3 cellular contexts compared by ENCODE assay signal in the genomic region with DNA sequence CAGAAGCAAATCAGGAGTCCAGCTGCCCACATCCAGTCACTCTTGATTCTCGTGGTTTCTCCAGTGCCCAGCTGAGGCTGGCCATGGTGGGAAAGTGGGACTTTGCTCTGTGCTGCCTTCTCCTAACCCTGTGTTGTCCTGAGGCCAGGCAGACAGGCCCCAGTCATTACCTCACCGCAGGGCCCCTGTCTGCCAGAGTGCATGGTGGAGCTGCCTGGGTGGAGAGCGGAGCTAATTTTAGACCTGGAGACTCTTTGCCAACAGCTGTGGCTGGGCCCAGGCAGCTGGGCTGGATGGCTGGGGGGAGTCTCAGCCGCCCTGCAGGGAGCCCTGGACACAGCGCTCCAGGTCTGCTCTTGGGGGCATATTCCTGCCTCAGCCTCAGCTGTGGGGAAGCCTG.
TF ChIP-seq lines count a peak whose summit lies in the region.

No MANE protein-coding gene starts in this region.

TF ChIP-seq in SK-N-SH treated with all-trans-retinoic acid at 6 μM for 48 hours, 23 proteins besides CTCF, POLR2A, EP300 and RAD21 (continues in another document):
- TF ChIP-seq PATZ1 (CRISPR knock-in tag; IDR thresholded peaks at IDR 0.05; ENCODE audit: borderline replicate concordance) (no peak), ISL1 (CRISPR knock-in tag; IDR thresholded peaks at IDR 0.05) (no peak), CSDC2 (CRISPR knock-in tag; IDR thresholded peaks at IDR 0.05) (no peak), ZC3H10 (CRISPR knock-in tag; IDR thresholded peaks at IDR 0.05) (no peak), RARB (CRISPR knock-in tag; IDR thresholded peaks at IDR 0.05) (no peak), ZNF70 (CRISPR knock-in tag; IDR thresholded peaks at IDR 0.05) (no peak), ZNF565 (CRISPR knock-in tag; conservative IDR thresholded peaks at IDR 0.05; ENCODE audit: low read depth) (no peak), ZFP30 (CRISPR knock-in tag; IDR thresholded peaks at IDR 0.05) (no peak), TCF4 (CRISPR knock-in tag; IDR thresholded peaks at IDR 0.05; ENCODE audit: borderline replicate concordance) (no peak), SNAI2 (CRISPR knock-in tag; IDR thresholded peaks at IDR 0.05) (no peak), GLIS3 (CRISPR knock-in tag; IDR thresholded peaks at IDR 0.05) (no peak)
- TF ChIP-seq, protein P1, sequence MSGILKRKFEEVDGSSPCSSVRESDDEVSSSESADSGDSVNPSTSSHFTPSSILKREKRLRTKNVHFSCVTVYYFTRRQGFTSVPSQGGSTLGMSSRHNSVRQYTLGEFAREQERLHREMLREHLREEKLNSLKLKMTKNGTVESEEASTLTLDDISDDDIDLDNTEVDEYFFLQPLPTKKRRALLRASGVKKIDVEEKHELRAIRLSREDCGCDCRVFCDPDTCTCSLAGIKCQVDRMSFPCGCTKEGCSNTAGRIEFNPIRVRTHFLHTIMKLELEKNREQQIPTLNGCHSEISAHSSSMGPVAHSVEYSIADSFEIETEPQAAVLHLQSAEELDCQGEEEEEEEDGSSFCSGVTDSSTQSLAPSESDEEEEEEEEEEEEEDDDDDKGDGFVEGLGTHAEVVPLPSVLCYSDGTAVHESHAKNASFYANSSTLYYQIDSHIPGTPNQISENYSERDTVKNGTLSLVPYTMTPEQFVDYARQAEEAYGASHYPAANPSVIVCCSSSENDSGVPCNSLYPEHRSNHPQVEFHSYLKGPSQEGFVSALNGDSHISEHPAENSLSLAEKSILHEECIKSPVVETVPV (CRISPR knock-in tag; IDR thresholded peaks at IDR 0.05), result no peak
- TF ChIP-seq, protein P2, sequence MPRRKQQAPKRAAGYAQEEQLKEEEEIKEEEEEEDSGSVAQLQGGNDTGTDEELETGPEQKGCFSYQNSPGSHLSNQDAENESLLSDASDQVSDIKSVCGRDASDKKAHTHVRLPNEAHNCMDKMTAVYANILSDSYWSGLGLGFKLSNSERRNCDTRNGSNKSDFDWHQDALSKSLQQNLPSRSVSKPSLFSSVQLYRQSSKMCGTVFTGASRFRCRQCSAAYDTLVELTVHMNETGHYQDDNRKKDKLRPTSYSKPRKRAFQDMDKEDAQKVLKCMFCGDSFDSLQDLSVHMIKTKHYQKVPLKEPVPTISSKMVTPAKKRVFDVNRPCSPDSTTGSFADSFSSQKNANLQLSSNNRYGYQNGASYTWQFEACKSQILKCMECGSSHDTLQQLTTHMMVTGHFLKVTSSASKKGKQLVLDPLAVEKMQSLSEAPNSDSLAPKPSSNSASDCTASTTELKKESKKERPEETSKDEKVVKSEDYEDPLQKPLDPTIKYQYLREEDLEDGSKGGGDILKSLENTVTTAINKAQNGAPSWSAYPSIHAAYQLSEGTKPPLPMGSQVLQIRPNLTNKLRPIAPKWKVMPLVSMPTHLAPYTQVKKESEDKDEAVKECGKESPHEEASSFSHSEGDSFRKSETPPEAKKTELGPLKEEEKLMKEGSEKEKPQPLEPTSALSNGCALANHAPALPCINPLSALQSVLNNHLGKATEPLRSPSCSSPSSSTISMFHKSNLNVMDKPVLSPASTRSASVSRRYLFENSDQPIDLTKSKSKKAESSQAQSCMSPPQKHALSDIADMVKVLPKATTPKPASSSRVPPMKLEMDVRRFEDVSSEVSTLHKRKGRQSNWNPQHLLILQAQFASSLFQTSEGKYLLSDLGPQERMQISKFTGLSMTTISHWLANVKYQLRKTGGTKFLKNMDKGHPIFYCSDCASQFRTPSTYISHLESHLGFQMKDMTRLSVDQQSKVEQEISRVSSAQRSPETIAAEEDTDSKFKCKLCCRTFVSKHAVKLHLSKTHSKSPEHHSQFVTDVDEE (CRISPR knock-in tag; IDR thresholded peaks at IDR 0.05), result no peak

TF ChIP-seq in SK-N-SH, 30 proteins besides CTCF, POLR2A, EP300 and RAD21:
- TF ChIP-seq ELF1 (IDR thresholded peaks at IDR 0.05), result no peak

TF ChIP-seq in HepG2, 621 proteins besides CTCF, POLR2A, EP300 and RAD21:
- TF ChIP-seq SRSF4 (IDR thresholded peaks at IDR 0.05; ENCODE audit: low read depth, low read length, poor library complexity, severe bottlenecking), result no peak
- no peak for TF ChIP-seq ZNF776 (CRISPR knock-in tag; IDR thresholded peaks at IDR 0.05)
- TF ChIP-seq ZNF343 (CRISPR knock-in tag; IDR thresholded peaks at IDR 0.05), result no peak
- TF ChIP-seq TBP (CRISPR knock-in tag; IDR thresholded peaks at IDR 0.05), result no peak
- no peak for TF ChIP-seq PAWR (CRISPR knock-in tag; IDR thresholded peaks at IDR 0.05; ENCODE audit: borderline replicate concordance)
- TF ChIP-seq, protein P3, sequence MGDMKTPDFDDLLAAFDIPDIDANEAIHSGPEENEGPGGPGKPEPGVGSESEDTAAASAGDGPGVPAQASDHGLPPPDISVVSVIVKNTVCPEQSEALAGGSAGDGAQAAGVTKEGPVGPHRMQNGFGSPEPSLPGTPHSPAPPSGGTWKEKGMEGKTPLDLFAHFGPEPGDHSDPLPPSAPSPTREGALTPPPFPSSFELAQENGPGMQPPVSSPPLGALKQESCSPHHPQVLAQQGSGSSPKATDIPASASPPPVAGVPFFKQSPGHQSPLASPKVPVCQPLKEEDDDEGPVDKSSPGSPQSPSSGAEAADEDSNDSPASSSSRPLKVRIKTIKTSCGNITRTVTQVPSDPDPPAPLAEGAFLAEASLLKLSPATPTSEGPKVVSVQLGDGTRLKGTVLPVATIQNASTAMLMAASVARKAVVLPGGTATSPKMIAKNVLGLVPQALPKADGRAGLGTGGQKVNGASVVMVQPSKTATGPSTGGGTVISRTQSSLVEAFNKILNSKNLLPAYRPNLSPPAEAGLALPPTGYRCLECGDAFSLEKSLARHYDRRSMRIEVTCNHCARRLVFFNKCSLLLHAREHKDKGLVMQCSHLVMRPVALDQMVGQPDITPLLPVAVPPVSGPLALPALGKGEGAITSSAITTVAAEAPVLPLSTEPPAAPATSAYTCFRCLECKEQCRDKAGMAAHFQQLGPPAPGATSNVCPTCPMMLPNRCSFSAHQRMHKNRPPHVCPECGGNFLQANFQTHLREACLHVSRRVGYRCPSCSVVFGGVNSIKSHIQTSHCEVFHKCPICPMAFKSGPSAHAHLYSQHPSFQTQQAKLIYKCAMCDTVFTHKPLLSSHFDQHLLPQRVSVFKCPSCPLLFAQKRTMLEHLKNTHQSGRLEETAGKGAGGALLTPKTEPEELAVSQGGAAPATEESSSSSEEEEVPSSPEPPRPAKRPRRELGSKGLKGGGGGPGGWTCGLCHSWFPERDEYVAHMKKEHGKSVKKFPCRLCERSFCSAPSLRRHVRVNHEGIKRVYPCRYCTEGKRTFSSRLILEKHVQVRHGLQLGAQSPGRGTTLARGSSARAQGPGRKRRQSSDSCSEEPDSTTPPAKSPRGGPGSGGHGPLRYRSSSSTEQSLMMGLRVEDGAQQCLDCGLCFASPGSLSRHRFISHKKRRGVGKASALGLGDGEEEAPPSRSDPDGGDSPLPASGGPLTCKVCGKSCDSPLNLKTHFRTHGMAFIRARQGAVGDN (CRISPR knock-in tag; IDR thresholded peaks at IDR 0.05), result peak; percentile 22; the same call in 1 of the 2 replicates
- no peak for TF ChIP-seq ZSCAN5A (CRISPR knock-in tag; IDR thresholded peaks at IDR 0.05; ENCODE audit: borderline replicate concordance)
- TF ChIP-seq KDM3A (CRISPR knock-in tag; IDR thresholded peaks at IDR 0.05; ENCODE audit: low read depth), result no peak
- TF ChIP-seq NFRKB (IDR thresholded peaks at IDR 0.05), result no peak
- no peak for TF ChIP-seq ZBTB4 (CRISPR knock-in tag; IDR thresholded peaks at IDR 0.05; ENCODE audit: borderline replicate concordance)
- TF ChIP-seq AKAP8 (CRISPR knock-in tag; IDR thresholded peaks at IDR 0.05), result no peak
- TF ChIP-seq, protein P4, sequence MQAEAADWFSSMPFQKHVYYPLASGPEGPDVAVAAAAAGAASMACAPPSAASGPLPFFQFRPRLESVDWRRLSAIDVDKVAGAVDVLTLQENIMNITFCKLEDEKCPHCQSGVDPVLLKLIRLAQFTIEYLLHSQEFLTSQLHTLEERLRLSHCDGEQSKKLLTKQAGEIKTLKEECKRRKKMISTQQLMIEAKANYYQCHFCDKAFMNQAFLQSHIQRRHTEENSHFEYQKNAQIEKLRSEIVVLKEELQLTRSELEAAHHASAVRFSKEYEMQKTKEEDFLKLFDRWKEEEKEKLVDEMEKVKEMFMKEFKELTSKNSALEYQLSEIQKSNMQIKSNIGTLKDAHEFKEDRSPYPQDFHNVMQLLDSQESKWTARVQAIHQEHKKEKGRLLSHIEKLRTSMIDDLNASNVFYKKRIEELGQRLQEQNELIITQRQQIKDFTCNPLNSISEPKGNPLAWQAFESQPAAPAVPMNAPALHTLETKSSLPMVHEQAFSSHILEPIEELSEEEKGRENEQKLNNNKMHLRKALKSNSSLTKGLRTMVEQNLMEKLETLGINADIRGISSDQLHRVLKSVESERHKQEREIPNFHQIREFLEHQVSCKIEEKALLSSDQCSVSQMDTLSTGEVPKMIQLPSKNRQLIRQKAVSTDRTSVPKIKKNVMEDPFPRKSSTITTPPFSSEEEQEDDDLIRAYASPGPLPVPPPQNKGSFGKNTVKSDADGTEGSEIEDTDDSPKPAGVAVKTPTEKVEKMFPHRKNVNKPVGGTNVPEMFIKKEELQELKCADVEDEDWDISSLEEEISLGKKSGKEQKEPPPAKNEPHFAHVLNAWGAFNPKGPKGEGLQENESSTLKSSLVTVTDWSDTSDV (CRISPR knock-in tag; IDR thresholded peaks at IDR 0.05), result no peak
- no peak for TF ChIP-seq FLYWCH1 (CRISPR knock-in tag; IDR thresholded peaks at IDR 0.05)
- no peak for TF ChIP-seq WIZ (CRISPR knock-in tag; IDR thresholded peaks at IDR 0.05)
- TF ChIP-seq HNF4A (CRISPR knock-in tag; IDR thresholded peaks at IDR 0.05), result peak; percentile 60; the same call in 1 of the 2 replicates
- TF ChIP-seq ZNF441 (CRISPR knock-in tag; IDR thresholded peaks at IDR 0.05; ENCODE audit: borderline replicate concordance), result no peak
- 0 out of 2 replicates have a peak, but pooled peaks have one; percentile 18 for TF ChIP-seq ZNF644 (CRISPR knock-in tag; IDR thresholded peaks at IDR 0.05; ENCODE audit: low read depth)
- TF ChIP-seq ZNF839 (CRISPR knock-in tag; IDR thresholded peaks at IDR 0.05; ENCODE audit: borderline replicate concordance), result no peak
- no peak for TF ChIP-seq CREM (IDR thresholded peaks at IDR 0.05)
- TF ChIP-seq CREM (CRISPR knock-in tag; IDR thresholded peaks at IDR 0.05), result no peak
- no peak for TF ChIP-seq ZNF558 (CRISPR knock-in tag; IDR thresholded peaks at IDR 0.05; ENCODE audit: borderline replicate concordance)
- TF ChIP-seq ZKSCAN5 (CRISPR knock-in tag; IDR thresholded peaks at IDR 0.05), result no peak
- TF ChIP-seq ZNF224 (CRISPR knock-in tag; IDR thresholded peaks at IDR 0.05), result no peak
- no peak for TF ChIP-seq ARNTL (CRISPR knock-in tag; IDR thresholded peaks at IDR 0.05)
- TF ChIP-seq ZNF180 (CRISPR knock-in tag; IDR thresholded peaks at IDR 0.05; ENCODE audit: borderline replicate concordance, low read depth), result no peak
- TF ChIP-seq ZNF382 (CRISPR knock-in tag; IDR thresholded peaks at IDR 0.05; ENCODE audit: borderline replicate concordance), result no peak
